ENCODE assay signal across 9 cellular contexts in genomic region chr4:164779811-164780216, GRCh38. TPM values are rescaled to one million over a fixed set of nuclear protein-coding genes. Genes with fewer than 3 reads are reported as not detected.
A peak's percentile ranks its signal among the peaks of the same experiment; 100 is the strongest.
DNase-seq lines count a peak whose midpoint lies in the region; FAIRE-seq and TF ChIP-seq lines count a peak whose summit lies in the region.
"Had no signal": no experiment of that assay in that cellular context is flagged by ENCODE, and none has a peak within 500 bp of the region (broad histone marks: within the 10 kb centered on the region; RNA-seq: fewer than 3 reads in every experiment).

No MANE protein-coding gene starts in this region.

- H3K4me3 ChIP-seq in AG04449 (ENCODE audit: low read depth, low read length): no peak overlapping the region
- no peak overlapping the region for H3K4me3 ChIP-seq in H7 (ENCODE audit: insufficient read depth, low read depth, low read length)
- H3K4me3 ChIP-seq in NB4 (ENCODE audit: low read depth, low read length): no peak overlapping the region
- H3K4me3 ChIP-seq in astrocyte (ENCODE audit: insufficient read depth, low read depth, low read length): no peak overlapping the region
- no peak overlapping the region for H3K4me3 ChIP-seq in keratinocyte (ENCODE audit: control insufficient read depth in 2 of 3, extremely low read depth in 1 of 3, insufficient read depth in 2 of 3, low read depth in 1 of 3, low read length in 3 of 3)

- H3K36me3 Mint-ChIP-seq in astrocyte (ENCODE audit: low read depth, unreplicated experiment) (no peaks in the 10 kb centered on the region), type B pancreatic cell (no peaks in the 10 kb centered on the region)

- FAIRE-seq in astrocyte (lab: Jason Lieb, UNC): no peak
- peak; percentile 32 for FAIRE-seq in keratinocyte (lab: Jason Lieb, UNC)

- no peak overlapping the region for H3K27ac ChIP-seq in astrocyte (ENCODE audit: low read depth, low read length)
- H3K27ac ChIP-seq in keratinocyte (ENCODE audit: control insufficient read depth, insufficient read depth, low read length): no peak overlapping the region
- H3K27ac ChIP-seq: neutrophil had no signal

- CTCF ChIA-PET in AG04449 (lab: Yijun Ruan, JAX): interaction anchor here (0.6 to 3.4 kb wide), 8 partner anchors 10 to 318 kb away, joined by 3 to 33 read pairs (median 4); no protein-coding TSS in a partner anchor

- H2AFZ ChIP-seq in astrocyte (ENCODE audit: low read depth, low read length) (no peak overlapping the region), keratinocyte (ENCODE audit: control insufficient read depth, low read length) (no peak overlapping the region)

- DNase-seq in AG04449 (ENCODE audit: low read depth, low spot score) (no peak), Daoy (ENCODE audit: low read depth) (peak; percentile 41), H7 (peak; percentile 58), NB4 (ENCODE audit: low read depth) (peak; percentile 47), astrocyte (ENCODE audit: low read depth) (peak; percentile 37), keratinocyte (ENCODE audit: low read depth, low spot score) (no peak), type B pancreatic cell (ENCODE audit: extremely low spot score, unreplicated experiment) (no peak), mucosa of gallbladder (ENCODE audit: low spot score) (no peak)

- no peak overlapping the region for H3K4me3 Mint-ChIP-seq in astrocyte (ENCODE audit: unreplicated experiment)
- H3K4me3 Mint-ChIP-seq in type B pancreatic cell: no peak overlapping the region

- TF ChIP-seq POLR2A in NB4 (IDR thresholded peaks at IDR 0.05; ENCODE audit: extremely low read depth, insufficient read length): no peak

- H3K4me1 Mint-ChIP-seq in astrocyte (ENCODE audit: low read depth, unreplicated experiment): peaks cover 6% of the 10 kb centered on the region
- H3K4me1 Mint-ChIP-seq in type B pancreatic cell (ENCODE audit: unreplicated experiment): no peaks in the 10 kb centered on the region

- H4K20me1 ChIP-seq in astrocyte (ENCODE audit: insufficient read depth, low read length): no peaks in the 10 kb centered on the region
- no peaks in the 10 kb centered on the region for H4K20me1 ChIP-seq in keratinocyte (ENCODE audit: control insufficient read depth, extremely low read depth, insufficient read depth, low read length)

- H3K9me3 Mint-ChIP-seq in astrocyte (ENCODE audit: unreplicated experiment) (no peaks in the 10 kb centered on the region), type B pancreatic cell (no peaks in the 10 kb centered on the region)

- dilution Hi-C loops in keratinocyte (cut with MboI; ENCODE audit: extremely low pct_ligation_motif_present, low sequenced_read_pairs): no loop called here

- POLR2A ChIA-PET in AG04449 (lab: Yijun Ruan, JAX): no interaction called here

- H3K27me3 ChIP-seq in H7 (ENCODE audit: control insufficient read depth, insufficient read depth, low read length) (no peaks in the 10 kb centered on the region), astrocyte (ENCODE audit: insufficient read depth, low read length) (no peaks in the 10 kb centered on the region), keratinocyte (ENCODE audit: control insufficient read depth, extremely low read depth, insufficient read depth, low read length) (no peaks in the 10 kb centered on the region)
- H3K27me3 ChIP-seq: neutrophil had no signal

- no peaks in the 10 kb centered on the region for H3K9me1 ChIP-seq in keratinocyte (ENCODE audit: control insufficient read depth, extremely low read depth, insufficient read depth, low read length)

- H3K4me1 ChIP-seq in astrocyte (ENCODE audit: insufficient read depth, low read length) (no peaks in the 10 kb centered on the region), keratinocyte (ENCODE audit: control insufficient read depth, extremely low read depth, insufficient read depth, low read length) (no peaks in the 10 kb centered on the region)

- no peak overlapping the region for H3K4me2 ChIP-seq in astrocyte (ENCODE audit: low read length)
- H3K4me2 ChIP-seq in keratinocyte (ENCODE audit: control insufficient read depth, extremely low read depth, insufficient read depth, low read depth, low read length): no peak overlapping the region

- no peak overlapping the region for H3K9ac ChIP-seq in astrocyte (ENCODE audit: low read length)
- no peak overlapping the region for H3K9ac ChIP-seq in keratinocyte (ENCODE audit: control insufficient read depth, extremely low read depth, insufficient read depth, low read length)

- H3K27me3 Mint-ChIP-seq in astrocyte (ENCODE audit: low read depth, unreplicated experiment) (no peaks in the 10 kb centered on the region), type B pancreatic cell (no peaks in the 10 kb centered on the region)

- H3K9me3 ChIP-seq in astrocyte (ENCODE audit: insufficient read depth, low read depth, low read length): no peaks in the 10 kb centered on the region
- H3K9me3 ChIP-seq in keratinocyte (ENCODE audit: control insufficient read depth, low read depth, low read length): no peaks in the 10 kb centered on the region
- H3K9me3 ChIP-seq: neutrophil had no signal

- TF ChIP-seq CTCF in AG04449 (IDR thresholded peaks at IDR 0.05; ENCODE audit: insufficient read depth, low read length, missing control alignments) (peak; percentile 63), NB4 (IDR thresholded peaks at IDR 0.05; ENCODE audit: low read depth, low read length) (peak; percentile 75), astrocyte (IDR thresholded peaks at IDR 0.05; ENCODE audit: insufficient read depth, low read depth, low read length) (peak; percentile 89), keratinocyte (optimal IDR thresholded peaks at IDR 0.05 in 1 of 3, IDR thresholded peaks at IDR 0.05 in 1 of 3, conservative IDR thresholded peaks at IDR 0.05 in 1 of 3; ENCODE audit: extremely low read depth in 1 of 3, insufficient read depth in 2 of 3, low read length in 3 of 3) (peak; percentile 77 to 89 (median 77)), type B pancreatic cell (conservative IDR thresholded peaks at IDR 0.05) (peak; percentile 92)

- H3K79me2 ChIP-seq in astrocyte (ENCODE audit: insufficient read depth, low read length) (no peaks in the 10 kb centered on the region), keratinocyte (ENCODE audit: control insufficient read depth, insufficient read depth, low read length) (no peaks in the 10 kb centered on the region)

- H3K36me3 ChIP-seq in H7 (replicated peaks; ENCODE audit: control insufficient read depth, insufficient read depth, low read length) (no peaks in the 10 kb centered on the region), astrocyte (ENCODE audit: insufficient read depth, low read length) (no peaks in the 10 kb centered on the region), keratinocyte (ENCODE audit: control insufficient read depth in 2 of 2, extremely low read depth in 1 of 2, insufficient read depth in 2 of 2, low read length in 2 of 2) (no peaks in the 10 kb centered on the region)
- H3K36me3 ChIP-seq: neutrophil had no signal

- no peak overlapping the region for H3K27ac Mint-ChIP-seq in astrocyte (ENCODE audit: unreplicated experiment)
- H3K27ac Mint-ChIP-seq in type B pancreatic cell: no peak overlapping the region

RNA-seq across cellular contexts. Expression of gene SMIM31, which starts 25.9 kb away (rescaled TPM):
- total RNA-seq in Daoy (2014; rRNA removed; shearing (Covaris generic)): not detected in 2 replicates
- not detected in 2 replicates for total RNA-seq in H7 (2014; rRNA removed; shearing (Covaris generic))
- not detected in 2 replicates for total RNA-seq in astrocyte
- not detected in 3 replicates for polyA plus RNA-seq in keratinocyte
- not detected for polyA plus RNA-seq in keratinocyte (2011; ENCODE audit: low read depth)
- not detected in 2 replicates for polyA plus RNA-seq in keratinocyte (2011; cell fraction: cytosol; rRNA removed)
- not detected in 2 replicates for polyA plus RNA-seq in keratinocyte (2011; cell fraction: nucleus; rRNA removed)
- not detected in 2 replicates for polyA plus RNA-seq in keratinocyte (2012; ENCODE audit: low replicate concordance)
- polyA minus RNA-seq in keratinocyte: not detected in 3 replicates
- polyA minus RNA-seq in keratinocyte (2011; cell fraction: cytosol; rRNA and poly(A)+ RNA removed): not detected
- polyA minus RNA-seq in keratinocyte (2011; cell fraction: nucleus; rRNA and poly(A)+ RNA removed): not detected in 2 replicates
- total RNA-seq in type B pancreatic cell (ENCODE audit: low replicate concordance): not detected in 2 replicates
- 21.8 TPM for total RNA-seq in mucosa of gallbladder

Comparison
In these comparisons a context has a peak if more than half of its experiments do, and no peak if none do; other contexts are left out.
1. DNase-seq: peak in Daoy (single experiment), H7 (single experiment), NB4 (single experiment) and astrocyte (single experiment); none in AG04449 (single experiment), keratinocyte (single experiment), type B pancreatic cell (single experiment) and mucosa of gallbladder (single experiment).
2. RNA of gene SMIM31, which starts 25.9 kb away (total RNA-seq): 21.8 TPM in mucosa of gallbladder (single experiment); not detected in Daoy, not detected in H7, not detected in astrocyte and not detected in type B pancreatic cell; every median in the first group is over 10 times any median in the second.
3. Peak in every context shown above with its lines, with median percentiles within 50 percentile points of each other: CTCF ChIP-seq.